10 cellular contexts compared by ENCODE assay signal in the genomic region with DNA sequence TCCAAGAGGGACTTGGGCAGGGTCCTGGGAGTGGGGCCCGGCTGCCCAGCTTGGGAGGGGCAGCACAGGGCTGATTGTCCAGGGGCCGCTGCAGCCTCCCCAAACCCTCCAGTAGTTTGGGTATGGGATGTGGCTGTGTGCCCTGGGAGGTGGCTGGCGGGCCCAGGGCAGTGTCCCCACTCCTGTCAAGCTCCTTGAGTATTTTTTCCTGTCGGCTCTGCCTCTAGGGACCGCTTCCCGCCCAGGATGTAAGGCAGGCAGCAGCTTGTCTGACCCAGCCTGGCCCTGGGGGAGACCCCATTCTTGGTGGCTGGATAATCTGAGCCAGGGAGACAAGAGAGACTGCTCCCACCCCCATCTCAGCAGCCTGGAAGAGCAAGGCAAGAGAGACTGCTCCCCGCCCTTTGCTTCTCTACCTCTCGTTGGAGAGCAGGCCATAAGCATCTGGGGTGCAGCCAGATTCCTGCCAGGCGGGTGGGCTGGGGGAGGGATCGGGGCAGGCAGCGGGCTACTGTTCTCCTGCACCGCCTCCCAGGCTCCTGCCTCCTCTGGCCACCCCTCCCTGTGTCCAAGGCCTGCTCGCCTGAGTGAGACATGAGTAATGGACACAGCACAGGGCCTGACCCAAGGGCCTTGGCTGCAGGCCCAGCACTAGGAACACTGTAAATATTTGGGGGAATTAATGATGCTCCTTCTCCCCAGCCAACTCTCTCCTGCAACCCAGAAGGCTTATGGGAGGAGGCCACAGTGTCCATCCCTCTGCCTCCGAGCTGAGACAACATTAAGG. TPM values are rescaled to one million over a fixed set of nuclear protein-coding genes. Genes with fewer than 3 reads are reported as not detected.
DNase-seq lines count a peak whose midpoint lies in the region; ATAC-seq and TF ChIP-seq lines count a peak whose summit lies in the region.
"Had no signal": no experiment of that assay in that cellular context is flagged by ENCODE, and none has a peak within 500 bp of the region (broad histone marks: within the 10 kb centered on the region; RNA-seq: fewer than 3 reads in every experiment).

No MANE protein-coding gene starts in this region.

- no peaks in the 10 kb centered on the region for H3K9me3 Mint-ChIP-seq in osteocyte (ENCODE audit: unreplicated experiment)

- no peak for TF ChIP-seq RAD21 in SK-N-SH (IDR thresholded peaks at IDR 0.05; ENCODE audit: low read length)

- H3K27ac ChIP-seq in SK-N-SH (ENCODE audit: low read depth in 2 of 2, low read length in 1 of 2) (peak overlapping the region; percentile 61 to 65; a peak in 3 of 4 replicates), trophoblast cell (ENCODE audit: low read depth, low read length) (no peak overlapping the region)

- H3K4me1 ChIP-seq in SK-N-SH (ENCODE audit: control insufficient read depth in 1 of 2, insufficient read depth in 2 of 2, low read depth in 1 of 2, low read length in 1 of 2) (peaks cover 7 to 36% of the 10 kb centered on the region in 2 experiments; a peak in 2 of 4 replicates), HAP-1 (no peaks in the 10 kb centered on the region), trophoblast cell (ENCODE audit: control insufficient read depth in 1 of 2, insufficient read depth in 2 of 2, low read length in 2 of 2) (peaks cover 11 to 14% of the 10 kb centered on the region in 2 experiments)

- peaks cover 32% of the 10 kb centered on the region for H3F3A ChIP-seq in SK-N-SH (replicated peaks; ENCODE audit: insufficient read depth)

- no peak overlapping the region for H4K8ac ChIP-seq in trophoblast cell (ENCODE audit: low read depth, low read length)

- H2BK12ac ChIP-seq in trophoblast cell (ENCODE audit: low read length) = no peak overlapping the region

- H3K18ac ChIP-seq in trophoblast cell (ENCODE audit: low read length) = no peak overlapping the region

- H3K9ac ChIP-seq in SK-N-SH (peak overlapping the region; percentile 35; the same call in 1 of the 2 replicates), trophoblast cell (ENCODE audit: low read length) (no peak overlapping the region)

- no peaks in the 10 kb centered on the region for H3K79me2 ChIP-seq in SK-N-SH (ENCODE audit: insufficient read depth)
- no peaks in the 10 kb centered on the region for H3K79me2 ChIP-seq in trophoblast cell (ENCODE audit: control insufficient read depth, insufficient read depth, low read length, poor library complexity)

- peak overlapping the region; percentile 61; the same call in 1 of the 2 replicates for H2AFZ ChIP-seq in SK-N-SH (ENCODE audit: low read depth)
- H2AFZ ChIP-seq in trophoblast cell (ENCODE audit: insufficient read depth, low read length, poor library complexity) = no peak overlapping the region

- H4K91ac ChIP-seq in trophoblast cell (ENCODE audit: low read depth, low read length) = no peak overlapping the region

- peaks cover 3% of the 10 kb centered on the region for H3K79me1 ChIP-seq in trophoblast cell (ENCODE audit: low read length)

- no peak overlapping the region for H2AK5ac ChIP-seq in trophoblast cell (ENCODE audit: low read length)

- H3K4me2 ChIP-seq in SK-N-SH (peak overlapping the region; percentile 66), trophoblast cell (ENCODE audit: low read length) (no peak overlapping the region)

- no peaks in the 10 kb centered on the region for H3K9me2 ChIP-seq in SK-N-SH

- no peak overlapping the region for H3K14ac ChIP-seq in trophoblast cell (ENCODE audit: low read length)

- no peaks in the 10 kb centered on the region for H3K27me3 ChIP-seq in SK-N-SH (ENCODE audit: insufficient read depth)
- peaks cover 5% of the 10 kb centered on the region for H3K27me3 ChIP-seq in HAP-1 (ENCODE audit: low read depth)
- H3K27me3 ChIP-seq in trophoblast cell (ENCODE audit: insufficient read depth, low read length) = no peaks in the 10 kb centered on the region

- H3K9me3 ChIP-seq in SK-N-SH = no peaks in the 10 kb centered on the region
- H3K9me3 ChIP-seq in HAP-1 = no peaks in the 10 kb centered on the region; the same call in 1 of the 2 replicates
- no peaks in the 10 kb centered on the region for H3K9me3 ChIP-seq in trophoblast cell (ENCODE audit: insufficient read depth, low read depth, low read length)

- H4K12ac ChIP-seq in trophoblast cell (ENCODE audit: low read depth, low read length) = no peak overlapping the region

- peak in 1 of 2 experiments; percentile 73; a peak in 1 of 4 replicates for TF ChIP-seq EP300 in SK-N-SH (IDR thresholded peaks at IDR 0.05; ENCODE audit: borderline replicate concordance in 1 of 2, low read depth in 1 of 2, low read length in 1 of 2)

- 46% methylated on average over 13 of the region's 14 CpGs for WGBS in SK-N-SH (ENCODE audit: low lambda C conversion rate)
- no CpG with 5 or more reads among the region's 14 CpGs for WGBS in trophoblast cell (ENCODE audit: extremely low coverage, insufficient coverage, insufficient read length)

- in situ Hi-C loops in HAP-1 (cut with MboI; ENCODE audit: low sequenced_read_pairs) = no loop called here

- H3K27ac Mint-ChIP-seq in osteocyte (ENCODE audit: unreplicated experiment) = peak overlapping the region; percentile 67

- no peak for ATAC-seq in GM18861 (IDR thresholded peaks at IDR 0.05; ENCODE audit: unreplicated experiment)

- TF ChIP-seq CTCF in SK-N-SH (IDR thresholded peaks at IDR 0.05) (no peak), foreskin fibroblast (IDR thresholded peaks at IDR 0.05; ENCODE audit: low read depth, low read length) (no peak), osteocyte (IDR thresholded peaks at IDR 0.05) (no peak)

- no peaks in the 10 kb centered on the region for H4K20me1 ChIP-seq in SK-N-SH (ENCODE audit: insufficient read depth)

- no peaks in the 10 kb centered on the region for H3K36me3 Mint-ChIP-seq in osteocyte (ENCODE audit: unreplicated experiment)

- no peak overlapping the region for H3K4ac ChIP-seq in trophoblast cell (ENCODE audit: low read depth, low read length)

- H3K36me3 ChIP-seq in SK-N-SH (replicated peaks in 1 of 2; ENCODE audit: control insufficient read depth in 1 of 2, insufficient read depth in 2 of 2, low read length in 1 of 2) = no peaks in the 10 kb centered on the region
- no peaks in the 10 kb centered on the region for H3K36me3 ChIP-seq in HAP-1 (replicated peaks)
- no peaks in the 10 kb centered on the region for H3K36me3 ChIP-seq in trophoblast cell (ENCODE audit: control insufficient read depth in 1 of 2, insufficient read depth in 2 of 2, low read length in 2 of 2)

- H3K4me1 Mint-ChIP-seq in osteocyte (ENCODE audit: unreplicated experiment) = peaks cover 48% of the 10 kb centered on the region

- peak; percentile 94 for DNase-seq in EH (ENCODE audit: low read depth)
- peak; percentile 55 for DNase-seq in SK-N-SH
- peak; percentile 88 to 94 for DNase-seq in foreskin fibroblast
- DNase-seq in osteocyte (ENCODE audit: extremely low spot score, unreplicated experiment) = no peak
- DNase-seq in HAP-1 (ENCODE audit: low spot score in 2 of 2) = no peak
- DNase-seq in effector CD8-positive, alpha-beta T cell (lab: John Stamatoyannopoulos, UW) = no peak
- no peak for DNase-seq in trophoblast cell
- DNase-seq: caudate nucleus, NCI-H2171 treated with DMSO at 0.1 percent for 48 hours had no signal

- H3K23ac ChIP-seq in trophoblast cell (ENCODE audit: low read length) = no peak overlapping the region

- H3K4me3 Mint-ChIP-seq in osteocyte (ENCODE audit: unreplicated experiment) = no peak overlapping the region

- CTCF ChIA-PET in SK-N-SH (lab: Yijun Ruan, JAX) = interaction anchor here (1.0 to 15.7 kb wide), 6 partner anchors 10 to 55 kb away, joined by 3 to 353 read pairs (median 4); a partner anchor contains a TSS

- H3K27me3 Mint-ChIP-seq in osteocyte (ENCODE audit: unreplicated experiment) = no peaks in the 10 kb centered on the region

- H2BK120ac ChIP-seq in trophoblast cell (ENCODE audit: insufficient read depth, low read length, poor library complexity) = no peak overlapping the region

- no peak overlapping the region for H2BK5ac ChIP-seq in trophoblast cell (ENCODE audit: low read depth, low read length, poor library complexity)

- POLR2A ChIA-PET in SK-N-SH (lab: Yijun Ruan, JAX) = interaction anchor here (0.6 kb wide), 1 partner anchor 10 kb away, joined by 3 read pairs; no protein-coding TSS in a partner anchor

- no peak overlapping the region for H3K4me3 ChIP-seq in SK-N-SH (ENCODE audit: low read depth in 2 of 2, low read length in 1 of 2)
- no peak overlapping the region for H3K4me3 ChIP-seq in foreskin fibroblast (ENCODE audit: low read depth in 1 of 2, low read length in 2 of 2)
- H3K4me3 ChIP-seq in HAP-1 = no peak overlapping the region
- no peak overlapping the region for H3K4me3 ChIP-seq in trophoblast cell (ENCODE audit: low read depth, low read length)

TF ChIP-seq in SK-N-SH, 30 proteins besides CTCF, POLR2A, EP300 and RAD21 (continues in another document):
- TF ChIP-seq, protein P1, sequence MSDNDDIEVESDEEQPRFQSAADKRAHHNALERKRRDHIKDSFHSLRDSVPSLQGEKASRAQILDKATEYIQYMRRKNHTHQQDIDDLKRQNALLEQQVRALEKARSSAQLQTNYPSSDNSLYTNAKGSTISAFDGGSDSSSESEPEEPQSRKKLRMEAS (IDR thresholded peaks at IDR 0.05; ENCODE audit: low read depth) = peak; percentile 72; the same call in 1 of the 2 replicates
- 0 out of 2 replicates have a peak, but pooled peaks have one; percentile 23 for TF ChIP-seq TAF1 (IDR thresholded peaks at IDR 0.05; ENCODE audit: borderline replicate concordance, low read depth, low read length)

RNA-seq across cellular contexts. Expression of a gene that starts 18.4 kb away (rescaled TPM):
- polyA plus RNA-seq in SK-N-SH (2012; rRNA removed) = 543 and 766 TPM in 2 replicates
- polyA plus RNA-seq in SK-N-SH (2012; cell fraction: cytosol; rRNA removed) = 239 and 423 TPM in 2 replicates
- 1,445 and 1,576 TPM in 2 replicates for polyA plus RNA-seq in SK-N-SH (2012; cell fraction: nucleus; rRNA removed)
- total RNA-seq in osteocyte = 201 and 221 TPM in 2 replicates
- 63.3 and 65.7 TPM in 2 replicates for polyA plus RNA-seq in trophoblast cell (2013)

RNA-seq across cellular contexts. Expression of a gene that starts 42.5 kb away (rescaled TPM):
- polyA plus RNA-seq in SK-N-SH (2012; rRNA removed) = not detected in 2 replicates
- not detected in 2 replicates for polyA plus RNA-seq in SK-N-SH (2012; cell fraction: cytosol; rRNA removed)
- not detected in 2 replicates for polyA plus RNA-seq in SK-N-SH (2012; cell fraction: nucleus; rRNA removed)
- total RNA-seq in osteocyte = not detected in 2 replicates
- 113 and 120 TPM in 2 replicates for polyA plus RNA-seq in trophoblast cell (2013)

RNA-seq across cellular contexts. Expression of a gene that starts 57.6 kb away (rescaled TPM):
- polyA plus RNA-seq in SK-N-SH (2012; rRNA removed) = 96.1 and 124 TPM in 2 replicates
- polyA plus RNA-seq in SK-N-SH (2012; cell fraction: cytosol; rRNA removed) = 41.5 and 62.1 TPM in 2 replicates
- polyA plus RNA-seq in SK-N-SH (2012; cell fraction: nucleus; rRNA removed) = 123 and 147 TPM in 2 replicates
- 66.2 and 67.0 TPM in 2 replicates for total RNA-seq in osteocyte
- 16.1 and 16.2 TPM in 2 replicates for polyA plus RNA-seq in trophoblast cell (2013)

Comparison
In these comparisons a context has a peak if more than half of its experiments do, and no peak if none do; other contexts are left out.
1. DNase-seq: peak in EH (single experiment), SK-N-SH (single experiment) and foreskin fibroblast (2 of 2); none in osteocyte (single experiment), HAP-1 (0 of 2), effector CD8-positive, alpha-beta T cell (single experiment) and trophoblast cell (0 of 2).